ENCODE assay signal across 22 cellular contexts in the genomic region with DNA sequence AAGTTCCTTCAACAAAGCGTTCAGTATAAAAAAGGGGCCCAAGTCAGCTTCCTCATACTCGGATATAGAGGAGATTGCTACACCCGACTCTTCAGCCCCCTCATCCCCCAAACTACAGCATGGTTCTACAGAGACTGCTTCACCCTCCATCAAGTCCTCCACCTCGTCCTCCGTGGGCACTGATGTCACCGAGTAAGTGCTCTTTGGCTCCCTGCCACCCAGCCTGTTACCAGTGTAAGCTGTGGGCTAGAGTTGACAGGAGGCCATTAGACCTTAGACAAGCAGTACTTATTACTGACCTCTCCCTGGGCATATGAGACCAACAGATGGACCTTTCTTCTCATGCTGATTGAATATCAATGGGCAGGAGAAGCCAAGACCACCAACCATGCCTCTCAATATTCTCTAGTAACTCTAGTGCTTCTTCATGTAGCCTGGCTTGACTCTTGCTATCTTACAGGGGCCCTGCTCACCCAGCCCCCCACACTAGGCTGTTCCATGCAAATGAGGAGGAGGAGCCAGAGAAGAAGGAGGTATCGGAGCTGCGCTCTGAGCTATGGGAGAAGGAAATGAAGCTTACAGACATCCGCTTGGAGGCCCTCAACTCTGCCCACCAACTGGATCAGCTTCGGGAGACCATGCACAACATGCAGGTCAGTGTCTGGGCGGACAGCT.
"Had no signal": no experiment of that assay in that cellular context is flagged by ENCODE, and none has a peak within 500 bp of the region (broad histone marks: within the 10 kb centered on the region; RNA-seq: fewer than 3 reads in every experiment).

No MANE protein-coding gene starts in this region.

- ATAC-seq: left lobe of liver, natural killer cell, psoas muscle, right cardiac atrium had no signal

- H3K27ac Mint-ChIP-seq: activated naive CD8-positive, alpha-beta T cell; activated T-cell treated with anti-CD3 and anti-CD28 coated beads, Interleukin-2, amount 50 U/mL, for 24 hours; activated T-helper 2 cell treated with anti-CD3 and anti-CD28 coated beads, Interferon-gamma antibody, Interleukin-2, Interleukin-4, amounts not matched to agents 10 μg/mL and 5 μg/mL and 100 μg/mL, durations not matched to agents 14 hours and 24 hours and 36 hours; mesothelial cell of epicardium; natural killer cell; stimulated activated naive CD8-positive, alpha-beta T cell treated with anti-CD3 and anti-CD28 coated beads, Interleukin-15, Interleukin-2, amounts not matched to agents 100 ng/mL and 50 ng/mL, for 24 hours had no signal

- H3K4me3 ChIP-seq: adrenal gland, ascending aorta, coronary artery, ovary, psoas muscle, skin epidermis, tibial artery had no signal

- H3K4me1 Mint-ChIP-seq: mesothelial cell of epicardium, natural killer cell had no signal

- H3K27me3 ChIP-seq: adrenal gland, ascending aorta, ovary, tibial artery had no signal

- DNase-seq: activated naive CD4-positive, alpha-beta T cell; activated T-cell treated with anti-CD3 and anti-CD28 coated beads, Interleukin-2, amount 50 U/mL, for 24 hours; adrenal gland; kidney; natural killer cell; ovary; stimulated activated CD4-positive, alpha-beta T cell treated with anti-CD3 and anti-CD28 coated beads, Interleukin-1b, Interleukin-23, amount 100 ng/mL, for 48 hours; substantia nigra; SW 1271; T-helper 2 cell; tibial artery; WERI-Rb-1 had no signal

- H3K4me3 Mint-ChIP-seq: activated naive CD8-positive, alpha-beta T cell; activated T-cell treated with anti-CD3 and anti-CD28 coated beads, Interleukin-2, amount 50 U/mL, for 24 hours; mesothelial cell of epicardium; natural killer cell; stimulated activated naive CD8-positive, alpha-beta T cell treated with anti-CD3 and anti-CD28 coated beads, Interleukin-15, Interleukin-2, amounts not matched to agents 100 ng/mL and 50 ng/mL, for 24 hours had no signal

- H3K27me3 Mint-ChIP-seq: activated naive CD8-positive, alpha-beta T cell; activated T-cell treated with anti-CD3 and anti-CD28 coated beads, Interleukin-2, amount 50 U/mL, for 24 hours; stimulated activated naive CD8-positive, alpha-beta T cell treated with anti-CD3 and anti-CD28 coated beads, Interleukin-15, Interleukin-2, amounts not matched to agents 100 ng/mL and 50 ng/mL, for 24 hours had no signal

- H3K27ac ChIP-seq: adrenal gland, ascending aorta, coronary artery, ovary, psoas muscle, skin epidermis, tibial artery, WERI-Rb-1 had no signal

- H3K9me3 ChIP-seq: adrenal gland, ascending aorta, ovary, psoas muscle, tibial artery had no signal

- H3K4me1 ChIP-seq: adrenal gland, ascending aorta, psoas muscle, tibial artery had no signal

- H3K36me3 ChIP-seq: ovary had no signal

- H3K36me3 Mint-ChIP-seq: natural killer cell had no signal

- H3K9me3 Mint-ChIP-seq: activated T-cell treated with anti-CD3 and anti-CD28 coated beads, Interleukin-2, amount 50 U/mL, for 24 hours; activated T-helper 2 cell treated with anti-CD3 and anti-CD28 coated beads, Interferon-gamma antibody, Interleukin-2, Interleukin-4, amounts not matched to agents 10 μg/mL and 5 μg/mL and 100 μg/mL, durations not matched to agents 14 hours and 24 hours and 36 hours; mesothelial cell of epicardium; natural killer cell; stimulated activated naive CD8-positive, alpha-beta T cell treated with anti-CD3 and anti-CD28 coated beads, Interleukin-15, Interleukin-2, amounts not matched to agents 100 ng/mL and 50 ng/mL, for 24 hours had no signal
